In the genomic region with DNA sequence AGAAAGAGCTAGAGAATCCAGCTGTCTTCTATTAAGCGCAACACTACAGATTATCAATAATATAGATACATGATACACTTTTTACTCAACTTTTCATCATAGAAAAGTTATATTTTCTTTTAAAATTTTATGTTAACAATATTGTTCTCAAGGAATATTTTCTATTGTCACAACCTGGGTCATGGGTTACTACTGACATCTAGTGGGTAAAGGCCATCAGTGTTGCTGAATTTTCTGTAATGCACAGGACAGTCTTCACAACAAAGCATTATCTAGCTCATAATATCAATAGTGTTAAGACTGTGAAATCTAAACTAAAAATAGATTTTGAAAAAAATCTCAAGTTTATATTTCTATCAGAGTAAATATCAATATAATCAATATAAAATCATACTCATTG, we compare ENCODE assay signal across 10 cellular contexts.
DNase-seq lines count a peak whose midpoint lies in the region; ATAC-seq, FAIRE-seq and TF ChIP-seq lines count a peak whose summit lies in the region.
"Had no signal": no experiment of that assay in that cellular context is flagged by ENCODE, and none has a peak within 500 bp of the region (broad histone marks: within the 10 kb centered on the region; RNA-seq: fewer than 3 reads in every experiment).

No MANE protein-coding gene starts in this region.

- H3K9me3 Mint-ChIP-seq in neural progenitor cell = peaks cover 24% of the 10 kb centered on the region

- no peak for FAIRE-seq in bronchial epithelial cell (lab: Jason Lieb, UNC)

- H3K4me1 Mint-ChIP-seq in neural progenitor cell = no peaks in the 10 kb centered on the region

- no peak for ATAC-seq in HG03097 (IDR thresholded peaks at IDR 0.05; ENCODE audit: low FRiP score, unreplicated experiment)
- ATAC-seq in left lung = no peak

- H3K79me2 ChIP-seq in neural progenitor cell (ENCODE audit: low read depth) = no peaks in the 10 kb centered on the region

- H3K4me2 ChIP-seq in neural progenitor cell = no peak overlapping the region

- H3K4me1 ChIP-seq in neural progenitor cell (no peaks in the 10 kb centered on the region), left lung (no peaks in the 10 kb centered on the region)

- H3K36me3 Mint-ChIP-seq in neural progenitor cell = no peaks in the 10 kb centered on the region

- H3K4me3 Mint-ChIP-seq in neural progenitor cell = no peak overlapping the region

- no peaks in the 10 kb centered on the region for H4K20me1 ChIP-seq in neural progenitor cell (ENCODE audit: low read depth)

- H3K27me3 Mint-ChIP-seq in neural progenitor cell (ENCODE audit: insufficient read depth, low read depth) = peaks cover 2% of the 10 kb centered on the region

- no peak overlapping the region for H2AFZ ChIP-seq in neural progenitor cell (replicated peaks)

- intact Hi-C loops in left lung (cut with DNase I) = no loop called here

- H3K9ac ChIP-seq in neural progenitor cell = no peak overlapping the region

- no peak overlapping the region for H3K27ac Mint-ChIP-seq in neural progenitor cell

- H3K36me3 ChIP-seq in bronchial epithelial cell (ENCODE audit: control insufficient read depth, insufficient read depth, low read length) (no peaks in the 10 kb centered on the region), neural progenitor cell (no peaks in the 10 kb centered on the region), left lung (no peaks in the 10 kb centered on the region)

- TF ChIP-seq CTCF in LNCAP (IDR thresholded peaks at IDR 0.05) (peak; percentile 79), bronchial epithelial cell (IDR thresholded peaks at IDR 0.05; ENCODE audit: insufficient read depth, low read length, severe bottlenecking) (peak; percentile 20), neural progenitor cell (IDR thresholded peaks at IDR 0.05) (peak; percentile 20), left lung (IDR thresholded peaks at IDR 0.05) (no peak)

- peaks cover 22% of the 10 kb centered on the region for H3K9me3 ChIP-seq in neural progenitor cell (ENCODE audit: low read depth)
- no peaks in the 10 kb centered on the region for H3K9me3 ChIP-seq in left lung

- H3K4me3 ChIP-seq in bronchial epithelial cell (ENCODE audit: low read depth, low read length) = no peak overlapping the region
- no peak overlapping the region for H3K4me3 ChIP-seq in neural progenitor cell
- H3K4me3 ChIP-seq in left lung = no peak overlapping the region

- no peaks in the 10 kb centered on the region for H3F3A ChIP-seq in neural progenitor cell (ENCODE audit: low read depth)

- DNase-seq in DMS 273 (lab: John Stamatoyannopoulos, UW; ENCODE audit: unreplicated experiment) (peak; percentile 37), DMS 273 treated with DMSO at 0.1 percent for 48 hours (lab: John Stamatoyannopoulos, UW) (no peak), bronchial epithelial cell (ENCODE audit: low read depth) (peak; percentile 11), neural progenitor cell (ENCODE audit: low spot score) (no peak), NCI-H774 (lab: John Stamatoyannopoulos, UW) (no peak), left lung (no peak)
- DNase-seq: 8988T, NCI-H526 treated with DMSO at 0.1 percent for 48 hours had no signal

- H3K27me3 ChIP-seq in bronchial epithelial cell (ENCODE audit: control insufficient read depth, insufficient read depth, low read length) (no peaks in the 10 kb centered on the region), neural progenitor cell (no peaks in the 10 kb centered on the region), left lung (no peaks in the 10 kb centered on the region)

- H3K27ac ChIP-seq in neural progenitor cell = no peak overlapping the region
- no peak overlapping the region for H3K27ac ChIP-seq in left lung

Comparison
In these comparisons a context has a peak if more than half of its experiments do, and no peak if none do; other contexts are left out.
1. DNase-seq: peak in DMS 273 (single experiment) and bronchial epithelial cell (single experiment); none in DMS 273 treated with DMSO at 0.1 percent for 48 hours (single experiment), neural progenitor cell (single experiment), NCI-H774 (single experiment) and left lung (0 of 2).
2. CTCF ChIP-seq: peak in LNCAP (single experiment), bronchial epithelial cell (single experiment) and neural progenitor cell (single experiment); none in left lung (0 of 2).